Comparison of ENCODE assay signal across 27 cellular contexts in the genomic region with DNA sequence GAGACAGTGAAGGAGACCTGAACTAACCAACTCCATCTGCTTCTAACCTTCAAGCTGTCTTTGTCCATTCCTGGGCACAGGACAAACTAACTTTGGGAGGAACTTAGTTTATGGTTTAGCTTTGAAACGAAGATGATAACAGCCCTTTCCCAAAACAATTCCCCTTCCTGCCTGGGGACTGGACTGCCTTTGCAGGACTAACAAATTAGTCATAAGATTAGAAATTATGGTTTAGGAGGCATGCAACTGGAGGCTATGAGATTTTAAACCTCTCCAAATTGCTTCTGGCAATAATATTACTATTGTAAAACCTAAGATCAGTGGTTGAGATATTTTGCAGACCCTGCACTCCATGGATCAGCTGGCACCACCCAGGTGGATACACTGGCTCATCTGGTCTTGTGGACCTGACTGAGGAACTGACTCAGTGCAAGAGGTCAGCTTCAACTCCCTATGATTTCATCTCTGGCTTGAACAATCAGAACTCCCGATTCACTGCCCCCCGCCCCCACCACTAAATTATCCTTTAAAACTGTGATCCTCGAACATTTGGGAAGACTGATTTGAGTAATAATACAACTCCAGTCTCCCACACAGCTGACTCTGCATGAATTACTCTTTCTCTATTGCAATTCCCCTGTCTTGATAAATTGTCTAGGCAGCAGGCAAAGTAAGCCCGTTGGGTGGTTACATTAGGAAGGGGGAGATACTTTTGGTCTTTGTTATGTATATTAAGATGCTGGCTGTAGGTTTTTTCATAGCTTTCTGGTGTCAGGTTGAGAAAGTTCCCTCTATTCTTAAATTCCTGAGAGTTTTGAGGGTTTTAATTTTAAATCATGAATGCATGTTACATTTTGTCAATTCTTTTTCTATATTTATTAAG.
DNase-seq lines count a peak whose midpoint lies in the region; ATAC-seq, FAIRE-seq and TF ChIP-seq lines count a peak whose summit lies in the region.
"Had no signal": no experiment of that assay in that cellular context is flagged by ENCODE, and none has a peak within 500 bp of the region (broad histone marks: within the 10 kb centered on the region; RNA-seq: fewer than 3 reads in every experiment).

No MANE protein-coding gene starts in this region.

- H3K9me3 ChIP-seq in left ventricle myocardium inferior (replicated peaks) (peaks cover 4% of the 10 kb centered on the region), astrocyte (ENCODE audit: insufficient read depth, low read depth, low read length) (no peaks in the 10 kb centered on the region)
- H3K9me3 ChIP-seq: left lung, thoracic aorta, vagina had no signal

- H3K4me2 ChIP-seq in astrocyte (ENCODE audit: low read length) = peak overlapping the region; percentile 1
- H3K4me2 ChIP-seq: KMS-11 had no signal

- no peak overlapping the region for H3K4me3 Mint-ChIP-seq in astrocyte (ENCODE audit: unreplicated experiment)
- no peak overlapping the region for H3K4me3 Mint-ChIP-seq in activated naive CD8-positive, alpha-beta T cell treated with anti-CD3 and anti-CD28 coated beads, Interleukin-2, amount 50 U/mL, for 24 hours
- no peak overlapping the region for H3K4me3 Mint-ChIP-seq in chondrocyte (ENCODE audit: unreplicated experiment)
- H3K4me3 Mint-ChIP-seq: activated CD4-positive, alpha-beta T cell treated with anti-CD3 and anti-CD28 coated beads, Interleukin-2, amount 10 ng/mL, durations not matched to agents 7 days and 5 days; activated T-cell treated with anti-CD3 and anti-CD28 coated beads, Interleukin-2, amount 50 U/mL, for 24 hours; CD4-positive, CD25-positive, alpha-beta regulatory T cell; immature natural killer cell had no signal

- no peaks in the 10 kb centered on the region for H3K36me3 ChIP-seq in left ventricle myocardium inferior
- no peaks in the 10 kb centered on the region for H3K36me3 ChIP-seq in astrocyte (ENCODE audit: insufficient read depth, low read length)
- H3K36me3 ChIP-seq: left lung, thoracic aorta, vagina had no signal

- no peaks in the 10 kb centered on the region for H3K27me3 Mint-ChIP-seq in astrocyte (ENCODE audit: low read depth, unreplicated experiment)
- H3K27me3 Mint-ChIP-seq in activated naive CD8-positive, alpha-beta T cell treated with anti-CD3 and anti-CD28 coated beads, Interleukin-2, amount 50 U/mL, for 24 hours = peaks cover 2% of the 10 kb centered on the region
- H3K27me3 Mint-ChIP-seq in chondrocyte (ENCODE audit: low read depth) = no peaks in the 10 kb centered on the region
- H3K27me3 Mint-ChIP-seq: activated T-cell treated with anti-CD3 and anti-CD28 coated beads, Interleukin-2, amount 50 U/mL, for 24 hours; CD4-positive, CD25-positive, alpha-beta regulatory T cell had no signal

- intact Hi-C loops in left ventricle myocardium inferior (cut with micrococcal nuclease) = no loop called here
- intact Hi-C loops in left cardiac atrium (cut with DNase I) = no loop called here

- peaks cover 8% of the 10 kb centered on the region for H3K79me2 ChIP-seq in astrocyte (ENCODE audit: insufficient read depth, low read length)

- H3K9ac ChIP-seq in astrocyte (ENCODE audit: low read length) = no peak overlapping the region
- H3K9ac ChIP-seq: KMS-11 had no signal

- ATAC-seq in left cardiac atrium = no peak
- no peak for ATAC-seq in activated naive CD8-positive, alpha-beta T cell treated with anti-CD3 and anti-CD28 coated beads, Interleukin-2, amount 50 U/mL, for 24 hours
- ATAC-seq in HG03025 (IDR thresholded peaks at IDR 0.05; ENCODE audit: low FRiP score, unreplicated experiment) = no peak
- ATAC-seq: left lung; stimulated activated naive CD8-positive, alpha-beta T cell treated with anti-CD3 and anti-CD28 coated beads, Interleukin-15, Interleukin-2, amounts not matched to agents 100 U/mL and 50 U/mL, for 24 hours had no signal

- TF ChIP-seq CTCF in left ventricle myocardium inferior (IDR thresholded peaks at IDR 0.05; ENCODE audit: borderline replicate concordance) (no peak), astrocyte (IDR thresholded peaks at IDR 0.05; ENCODE audit: insufficient read depth, low read depth, low read length) (no peak), fibroblast of villous mesenchyme (IDR thresholded peaks at IDR 0.05; ENCODE audit: insufficient read depth, low read depth, low read length) (no peak), chondrocyte (IDR thresholded peaks at IDR 0.05) (no peak)

- peak overlapping the region; percentile 91 for H3K27ac ChIP-seq in left ventricle myocardium inferior (replicated peaks)
- no peak overlapping the region for H3K27ac ChIP-seq in astrocyte (ENCODE audit: low read depth, low read length)
- H3K27ac ChIP-seq: dorsolateral prefrontal cortex, KMS-11, thoracic aorta, vagina, VCaP had no signal

- H3K27me3 ChIP-seq in left ventricle myocardium inferior (ENCODE audit: low read depth) (no peaks in the 10 kb centered on the region), astrocyte (ENCODE audit: insufficient read depth, low read length) (no peaks in the 10 kb centered on the region)
- H3K27me3 ChIP-seq: left lung, vagina had no signal

- DNase-seq in left ventricle myocardium inferior = no peak
- no peak for DNase-seq in left cardiac atrium
- DNase-seq in astrocyte (ENCODE audit: low read depth) = peak; percentile 47
- DNase-seq in fibroblast of villous mesenchyme (ENCODE audit: low read depth) = peak; percentile 56
- no peak for DNase-seq in activated naive CD8-positive, alpha-beta T cell treated with anti-CD3 and anti-CD28 coated beads, Interleukin-2, amount 50 U/mL, for 24 hours
- no peak for DNase-seq in NCI-H446 treated with DMSO at 0.1 percent for 48 hours (lab: John Stamatoyannopoulos, UW)
- DNase-seq in chondrocyte (ENCODE audit: low spot score) = no peak
- DNase-seq: activated CD4-positive, alpha-beta T cell treated with anti-CD3 and anti-CD28 coated beads, Interleukin-2, amount 10 ng/mL, durations not matched to agents 7 days and 5 days; activated gamma-delta T cell treated with Interleukin-2 at 50 U/mL for 16 hours; activated T-cell treated with anti-CD3 and anti-CD28 coated beads, Interleukin-2, amount 50 U/mL, for 24 hours; CD4-positive, CD25-positive, alpha-beta regulatory T cell; dorsolateral prefrontal cortex; foreskin melanocyte; immature natural killer cell; left lung; NCI-H1694; NCI-H510A; SIG-M5; stimulated activated naive CD8-positive, alpha-beta T cell treated with anti-CD3 and anti-CD28 coated beads, Interleukin-15, Interleukin-2, amounts not matched to agents 100 U/mL and 50 U/mL, for 24 hours had no signal

- peaks cover 50% of the 10 kb centered on the region for H3K4me1 Mint-ChIP-seq in astrocyte (ENCODE audit: low read depth, unreplicated experiment)
- no peaks in the 10 kb centered on the region for H3K4me1 Mint-ChIP-seq in activated naive CD8-positive, alpha-beta T cell treated with anti-CD3 and anti-CD28 coated beads, Interleukin-2, amount 50 U/mL, for 24 hours
- peaks cover 39% of the 10 kb centered on the region for H3K4me1 Mint-ChIP-seq in chondrocyte (ENCODE audit: low read depth)
- H3K4me1 Mint-ChIP-seq: activated CD4-positive, alpha-beta T cell treated with anti-CD3 and anti-CD28 coated beads, Interleukin-2, amount 10 ng/mL, durations not matched to agents 7 days and 5 days; CD4-positive, CD25-positive, alpha-beta regulatory T cell; immature natural killer cell had no signal

- no peak for FAIRE-seq in astrocyte (lab: Jason Lieb, UNC)
- FAIRE-seq: D721Med, H54, HTR-8/SVneo had no signal

- H2AFZ ChIP-seq in astrocyte (ENCODE audit: low read depth, low read length) = no peak overlapping the region

- H3K4me3 ChIP-seq in left ventricle myocardium inferior = no peak overlapping the region
- no peak overlapping the region for H3K4me3 ChIP-seq in astrocyte (ENCODE audit: insufficient read depth, low read depth, low read length)
- no peak overlapping the region for H3K4me3 ChIP-seq in fibroblast of villous mesenchyme (ENCODE audit: low read depth, low read length)
- H3K4me3 ChIP-seq: dorsolateral prefrontal cortex, left lung, thoracic aorta, vagina had no signal

- peak overlapping the region; percentile 20 for H3K27ac Mint-ChIP-seq in astrocyte (ENCODE audit: unreplicated experiment)
- no peak overlapping the region for H3K27ac Mint-ChIP-seq in activated naive CD8-positive, alpha-beta T cell treated with anti-CD3 and anti-CD28 coated beads, Interleukin-2, amount 50 U/mL, for 24 hours
- no peak overlapping the region for H3K27ac Mint-ChIP-seq in chondrocyte (ENCODE audit: unreplicated experiment)
- H3K27ac Mint-ChIP-seq: activated CD4-positive, alpha-beta T cell treated with anti-CD3 and anti-CD28 coated beads, Interleukin-2, amount 10 ng/mL, durations not matched to agents 7 days and 5 days; activated T-cell treated with anti-CD3 and anti-CD28 coated beads, Interleukin-2, amount 50 U/mL, for 24 hours; CD4-positive, CD25-positive, alpha-beta regulatory T cell; immature natural killer cell had no signal

- H3K4me1 ChIP-seq in left ventricle myocardium inferior = peaks cover 91% of the 10 kb centered on the region
- peaks cover 18% of the 10 kb centered on the region for H3K4me1 ChIP-seq in astrocyte (ENCODE audit: insufficient read depth, low read length)

- no peaks in the 10 kb centered on the region for H4K20me1 ChIP-seq in astrocyte (ENCODE audit: insufficient read depth, low read length)

- H3K36me3 Mint-ChIP-seq in astrocyte (ENCODE audit: low read depth, unreplicated experiment) (peaks cover 3% of the 10 kb centered on the region), chondrocyte (ENCODE audit: low read depth) (no peaks in the 10 kb centered on the region)
- no peaks in the 10 kb centered on the region for H3K36me3 Mint-ChIP-seq in activated naive CD8-positive, alpha-beta T cell treated with anti-CD3 and anti-CD28 coated beads, Interleukin-2, amount 50 U/mL, for 24 hours (ENCODE audit: low read depth)
- H3K36me3 Mint-ChIP-seq: CD4-positive, CD25-positive, alpha-beta regulatory T cell; immature natural killer cell had no signal

- H3K9me3 Mint-ChIP-seq in astrocyte (ENCODE audit: unreplicated experiment) (no peaks in the 10 kb centered on the region), chondrocyte (ENCODE audit: low read depth) (no peaks in the 10 kb centered on the region)
- no peaks in the 10 kb centered on the region for H3K9me3 Mint-ChIP-seq in activated naive CD8-positive, alpha-beta T cell treated with anti-CD3 and anti-CD28 coated beads, Interleukin-2, amount 50 U/mL, for 24 hours
- H3K9me3 Mint-ChIP-seq: activated CD4-positive, alpha-beta T cell treated with anti-CD3 and anti-CD28 coated beads, Interleukin-2, amount 10 ng/mL, durations not matched to agents 7 days and 5 days; activated T-cell treated with anti-CD3 and anti-CD28 coated beads, Interleukin-2, amount 50 U/mL, for 24 hours; immature natural killer cell had no signal

Comparison
In these comparisons a context has a peak if more than half of its experiments do, and no peak if none do; other contexts are left out.
1. DNase-seq: peak in astrocyte (single experiment) and fibroblast of villous mesenchyme (single experiment); none in left ventricle myocardium inferior (single experiment), left cardiac atrium (single experiment), activated naive CD8-positive, alpha-beta T cell treated with anti-CD3 and anti-CD28 coated beads, Interleukin-2, amount 50 U/mL, for 24 hours (single experiment), NCI-H446 treated with DMSO at 0.1 percent for 48 hours (single experiment) and chondrocyte (single experiment).